Comparison of ENCODE assay signal across 19 cellular contexts in genomic region chr20:62895539-62895938, GRCh38. TPM values are rescaled to one million over a fixed set of nuclear protein-coding genes. Genes with fewer than 3 reads are reported as not detected.
A peak's percentile ranks its signal among the peaks of the same experiment; 100 is the strongest.
DNase-seq lines count a peak whose midpoint lies in the region; ATAC-seq, FAIRE-seq and TF ChIP-seq lines count a peak whose summit lies in the region.
"Had no signal": no experiment of that assay in that cellular context is flagged by ENCODE, and none has a peak within 500 bp of the region (broad histone marks: within the 10 kb centered on the region; RNA-seq: fewer than 3 reads in every experiment).

No MANE protein-coding gene starts in this region.

- peaks cover 8% of the 10 kb centered on the region for H4K20me1 ChIP-seq in HepG2 (ENCODE audit: insufficient read depth, low read length)

- H3K4me3 ChIP-seq in HepG2 (replicated peaks in 1 of 3; ENCODE audit: insufficient read depth in 1 of 3, low read depth in 2 of 3, low read length in 3 of 3) (no peak overlapping the region), foreskin fibroblast (ENCODE audit: low read depth in 1 of 2, low read length in 2 of 2) (no peak overlapping the region)
- H3K4me3 ChIP-seq: MG63, PC-9 had no signal

- no peak for FAIRE-seq in HepG2 (lab: Jason Lieb, UNC)

- no peak for ATAC-seq in left cardiac atrium
- no peak for ATAC-seq in Right ventricle myocardium superior (ENCODE audit: poor library complexity)
- ATAC-seq in HepG2: no peak
- ATAC-seq in HG03378 (IDR thresholded peaks at IDR 0.05; ENCODE audit: unreplicated experiment): no peak
- ATAC-seq: Right ventricle myocardium inferior had no signal

- no peaks in the 10 kb centered on the region for H3K27me3 Mint-ChIP-seq in type B pancreatic cell

- intact Hi-C loops in left cardiac atrium (cut with DNase I): no loop called here
- intact Hi-C loops in Right ventricle myocardium superior (cut with DNase I): no loop called here
- intact Hi-C loops in HepG2 (cut with micrococcal nuclease; ENCODE audit: unreplicated experiment): no loop called here

- H3K79me2 ChIP-seq in HepG2 (ENCODE audit: insufficient read depth, low read length): no peaks in the 10 kb centered on the region

- no peak for TF ChIP-seq RAD21 in HepG2 (CRISPR knock-in tag; IDR thresholded peaks at IDR 0.05)

- H3K36me3 Mint-ChIP-seq in type B pancreatic cell: peaks cover 7% of the 10 kb centered on the region

- H3K4me2 ChIP-seq in HepG2 (ENCODE audit: low read depth, low read length): no peak overlapping the region
- H3K4me2 ChIP-seq: PC-9, SK-N-SH had no signal

- H3K9me3 ChIP-seq in HepG2 (ENCODE audit: low read length): no peaks in the 10 kb centered on the region
- H3K9me3 ChIP-seq: MG63, SK-N-SH had no signal

- TF ChIP-seq EP300 in HepG2 (IDR thresholded peaks at IDR 0.05; ENCODE audit: low read depth in 2 of 2, low read length in 2 of 2) (no peak), HepG2 (CRISPR knock-in tag; IDR thresholded peaks at IDR 0.05; ENCODE audit: borderline replicate concordance) (no peak)

- in situ Hi-C loops in HepG2 (cut with HindIII; ENCODE audit: extremely low pct_ligation_motif_present, low pct_unique_long_range_greater_than_20kb): no loop called here

- H2AFZ ChIP-seq in HepG2 (ENCODE audit: low read length): no peak overlapping the region
- H2AFZ ChIP-seq: PC-9 had no signal

- 94% methylated on average over 9 of the region's 9 CpGs for WGBS in HepG2 (ENCODE audit: low lambda C conversion rate)

- no peaks in the 10 kb centered on the region for H3K9me3 Mint-ChIP-seq in type B pancreatic cell

- H3K9ac ChIP-seq in HepG2 (ENCODE audit: insufficient read depth, low read depth, low read length): no peak overlapping the region
- H3K9ac ChIP-seq: SK-N-SH had no signal

- peak overlapping the region; percentile 60 for H3K27ac Mint-ChIP-seq in type B pancreatic cell

- H3K4me3 Mint-ChIP-seq in type B pancreatic cell: no peak overlapping the region

- peaks cover 29% of the 10 kb centered on the region for H3K4me1 Mint-ChIP-seq in type B pancreatic cell (ENCODE audit: unreplicated experiment)

- H3K27me3 ChIP-seq in HepG2 (ENCODE audit: control insufficient read depth in 1 of 2, insufficient read depth in 2 of 2, low read length in 2 of 2): no peaks in the 10 kb centered on the region
- H3K27me3 ChIP-seq: MG63 had no signal

- peaks cover 35 to 56% of the 10 kb centered on the region in 2 experiments for H3K36me3 ChIP-seq in HepG2 (replicated peaks in 1 of 2; ENCODE audit: control insufficient read depth in 1 of 2, insufficient read depth in 2 of 2, low read length in 2 of 2)

- POLR2A ChIA-PET in RWPE1 (lab: Yijun Ruan, JAX; ENCODE audit: low non-redundant PET): no interaction called here
- POLR2A ChIA-PET in HepG2 (lab: Yijun Ruan, JAX): no interaction called here

- no TSS peak for BruUV-seq in HepG2 (replicated peaks; lab: Mats Ljungman, UMichigan)

- H3K4me1 ChIP-seq in HepG2 (ENCODE audit: insufficient read depth, low read length): peaks cover 22% of the 10 kb centered on the region

- TF ChIP-seq CTCF in RWPE1 (conservative IDR thresholded peaks at IDR 0.05; ENCODE audit: low read depth) (no peak), HepG2 (CRISPR knock-in tag; IDR thresholded peaks at IDR 0.05) (no peak), type B pancreatic cell (conservative IDR thresholded peaks at IDR 0.05) (no peak), foreskin fibroblast (IDR thresholded peaks at IDR 0.05; ENCODE audit: low read depth, low read length) (no peak)

- peak; percentile 5 for DNase-seq in left cardiac atrium
- DNase-seq in Right ventricle myocardium superior: no peak
- DNase-seq in RWPE1 (ENCODE audit: low spot score): no peak
- no peak for DNase-seq in HepG2 (ENCODE audit: low spot score)
- no peak for DNase-seq in type B pancreatic cell (ENCODE audit: extremely low spot score, unreplicated experiment)
- DNase-seq in foreskin fibroblast: no peak
- no peak for DNase-seq in GM03348 (ENCODE audit: low spot score)
- DNase-seq: Calu3, DMS53, Karpas-422, MG63, NCI-H1092, NCI-H146, NCI-H2081, PC-9, SK-N-SH had no signal

- 0 out of 4 replicates have a peak, but pooled peaks of 1 of the 2 experiments have one; percentile 21 for TF ChIP-seq POLR2A in HepG2 (IDR thresholded peaks at IDR 0.05; ENCODE audit: insufficient read depth in 1 of 2, low read depth in 2 of 2, low read length in 2 of 2)

- H3K27ac ChIP-seq in RWPE1: peak overlapping the region; percentile 5; the same call in 1 of the 2 replicates
- no peak overlapping the region for H3K27ac ChIP-seq in HepG2 (ENCODE audit: extremely low read length, insufficient read depth, low read length)
- H3K27ac ChIP-seq: PC-9 had no signal

- CTCF ChIA-PET in RWPE1 (lab: Yijun Ruan, JAX) (no interaction called here), HepG2 (lab: Yijun Ruan, JAX; ENCODE audit: low intra/inter-chr PET ratio, low total read pairs) (no interaction called here)

RNA-seq across cellular contexts. Expression of gene DIDO1, which starts 30.8 kb away (rescaled TPM):
- total RNA-seq in left cardiac atrium (10 to 100 TPM; 33.8 to 39.1 TPM), Right ventricle myocardium superior (32.3 TPM), HepG2 (2016; rRNA removed; fragmentation: Illumina TruSeq; extraction: Trizol) (75.1 and 77.0 TPM in 2 replicates), type B pancreatic cell (ENCODE audit: low replicate concordance) (49.7 and 58.1 TPM in 2 replicates)
- 14.5 and 17.3 TPM in 2 replicates for total RNA-seq in HepG2 (2016; cell fraction: cytosol; rRNA removed; fragmentation: Illumina TruSeq; extraction: Trizol; ENCODE audit: low read depth)
- 71.7 and 75.6 TPM in 2 replicates for total RNA-seq in HepG2 (2016; cell fraction: insoluble cytoplasmic fraction; rRNA removed; fragmentation: Illumina TruSeq; extraction: Trizol)
- 32.1 and 34.1 TPM in 2 replicates for total RNA-seq in HepG2 (2016; cell fraction: membrane; rRNA removed; fragmentation: Illumina TruSeq; extraction: Trizol)
- total RNA-seq in HepG2 (2016; cell fraction: nucleus; rRNA removed; fragmentation: Illumina TruSeq; extraction: Trizol): 86.6 and 98.5 TPM in 2 replicates
- polyA plus RNA-seq in HepG2 (2011; rRNA removed): 72.6 and 75.0 TPM in 2 replicates
- 53.2 and 57.1 TPM in 2 replicates for polyA plus RNA-seq in HepG2 (2011; cell fraction: cytosol; rRNA removed)
- polyA plus RNA-seq in HepG2 (2011; cell fraction: nucleus; rRNA removed): 292 and 297 TPM in 2 replicates
- polyA plus RNA-seq in HepG2 (2012): 67.9 and 74.0 TPM in 2 replicates
- polyA plus RNA-seq in HepG2 (2016; cell fraction: cytosol; fragmentation: Illumina TruSeq; extraction: Trizol; ENCODE audit: low read depth): 3.0 TPM in 2 replicates
- polyA plus RNA-seq in HepG2 (2016; cell fraction: insoluble cytoplasmic fraction; fragmentation: Illumina TruSeq; extraction: Trizol; ENCODE audit: low read depth): 61.5 and 65.9 TPM in 2 replicates
- 10.9 and 11.6 TPM in 2 replicates for polyA plus RNA-seq in HepG2 (2016; cell fraction: membrane; fragmentation: Illumina TruSeq; extraction: Trizol; ENCODE audit: low read depth)
- polyA plus RNA-seq in HepG2 (2016; cell fraction: nucleus; fragmentation: Illumina TruSeq; extraction: Trizol; ENCODE audit: insufficient read depth, low read depth): 130 and 135 TPM in 2 replicates
- polyA minus RNA-seq in HepG2 (2011; rRNA and poly(A)+ RNA removed; ENCODE audit: low replicate concordance): 33.0 and 89.8 TPM in 2 replicates
- polyA minus RNA-seq in HepG2 (2011; cell fraction: cytosol; rRNA and poly(A)+ RNA removed): 30.7 and 35.0 TPM in 2 replicates
- polyA minus RNA-seq in HepG2 (2011; cell fraction: nucleus; rRNA and poly(A)+ RNA removed): 139 and 144 TPM in 2 replicates

RNA-seq across cellular contexts. Expression of gene TCFL5, which starts 33.9 kb away (rescaled TPM):
- 1 to 10 TPM; 6.4 to 8.4 TPM for total RNA-seq in left cardiac atrium
- 6.1 TPM for total RNA-seq in Right ventricle myocardium superior
- total RNA-seq in HepG2 (2016; rRNA removed; fragmentation: Illumina TruSeq; extraction: Trizol): 20.0 and 21.1 TPM in 2 replicates
- 13.3 and 17.7 TPM in 2 replicates for total RNA-seq in HepG2 (2016; cell fraction: cytosol; rRNA removed; fragmentation: Illumina TruSeq; extraction: Trizol; ENCODE audit: low read depth)
- total RNA-seq in HepG2 (2016; cell fraction: insoluble cytoplasmic fraction; rRNA removed; fragmentation: Illumina TruSeq; extraction: Trizol): 20.4 and 21.0 TPM in 2 replicates
- total RNA-seq in HepG2 (2016; cell fraction: membrane; rRNA removed; fragmentation: Illumina TruSeq; extraction: Trizol): 28.7 and 36.7 TPM in 2 replicates
- total RNA-seq in HepG2 (2016; cell fraction: nucleus; rRNA removed; fragmentation: Illumina TruSeq; extraction: Trizol): 11.4 and 12.6 TPM in 2 replicates
- polyA plus RNA-seq in HepG2 (2011; rRNA removed): 14.2 and 14.8 TPM in 2 replicates
- polyA plus RNA-seq in HepG2 (2011; cell fraction: cytosol; rRNA removed): 9.0 and 11.8 TPM in 2 replicates
- 6.4 and 8.0 TPM in 2 replicates for polyA plus RNA-seq in HepG2 (2011; cell fraction: nucleus; rRNA removed)
- polyA plus RNA-seq in HepG2 (2012): 12.4 and 13.3 TPM in 2 replicates
- 13.1 and 14.7 TPM in 2 replicates for polyA plus RNA-seq in HepG2 (2016; cell fraction: cytosol; fragmentation: Illumina TruSeq; extraction: Trizol; ENCODE audit: low read depth)
- 19.5 and 20.9 TPM in 2 replicates for polyA plus RNA-seq in HepG2 (2016; cell fraction: insoluble cytoplasmic fraction; fragmentation: Illumina TruSeq; extraction: Trizol; ENCODE audit: low read depth)
- polyA plus RNA-seq in HepG2 (2016; cell fraction: membrane; fragmentation: Illumina TruSeq; extraction: Trizol; ENCODE audit: low read depth): 25.6 and 29.7 TPM in 2 replicates
- polyA plus RNA-seq in HepG2 (2016; cell fraction: nucleus; fragmentation: Illumina TruSeq; extraction: Trizol; ENCODE audit: insufficient read depth, low read depth): 21.4 and 23.1 TPM in 2 replicates
- 4.7 and 6.4 TPM in 2 replicates for polyA minus RNA-seq in HepG2 (2011; rRNA and poly(A)+ RNA removed; ENCODE audit: low replicate concordance)
- 9.9 and 10.2 TPM in 2 replicates for polyA minus RNA-seq in HepG2 (2011; cell fraction: cytosol; rRNA and poly(A)+ RNA removed)
- polyA minus RNA-seq in HepG2 (2011; cell fraction: nucleus; rRNA and poly(A)+ RNA removed): 5.2 and 6.1 TPM in 2 replicates
- 6.1 and 11.8 TPM in 2 replicates for total RNA-seq in type B pancreatic cell (ENCODE audit: low replicate concordance)

RNA-seq across cellular contexts. Expression of gene GID8, which starts 42.4 kb away (rescaled TPM):
- total RNA-seq in left cardiac atrium (10 to 100 TPM; 16.8 to 20.2 TPM), Right ventricle myocardium superior (15.5 TPM), HepG2 (2016; rRNA removed; fragmentation: Illumina TruSeq; extraction: Trizol) (59.8 and 74.4 TPM in 2 replicates), type B pancreatic cell (ENCODE audit: low replicate concordance) (55.8 and 68.7 TPM in 2 replicates)
- 17.8 and 18.7 TPM in 2 replicates for total RNA-seq in HepG2 (2016; cell fraction: cytosol; rRNA removed; fragmentation: Illumina TruSeq; extraction: Trizol; ENCODE audit: low read depth)
- 60.3 and 68.0 TPM in 2 replicates for total RNA-seq in HepG2 (2016; cell fraction: insoluble cytoplasmic fraction; rRNA removed; fragmentation: Illumina TruSeq; extraction: Trizol)
- 45.9 and 46.6 TPM in 2 replicates for total RNA-seq in HepG2 (2016; cell fraction: membrane; rRNA removed; fragmentation: Illumina TruSeq; extraction: Trizol)
- 35.6 and 42.8 TPM in 2 replicates for total RNA-seq in HepG2 (2016; cell fraction: nucleus; rRNA removed; fragmentation: Illumina TruSeq; extraction: Trizol)
- polyA plus RNA-seq in HepG2 (2011; rRNA removed): 39.0 and 39.6 TPM in 2 replicates
- 39.6 and 40.7 TPM in 2 replicates for polyA plus RNA-seq in HepG2 (2011; cell fraction: cytosol; rRNA removed)
- 23.9 and 26.9 TPM in 2 replicates for polyA plus RNA-seq in HepG2 (2011; cell fraction: nucleus; rRNA removed)
- 36.8 and 46.0 TPM in 2 replicates for polyA plus RNA-seq in HepG2 (2012)
- polyA plus RNA-seq in HepG2 (2016; cell fraction: cytosol; fragmentation: Illumina TruSeq; extraction: Trizol; ENCODE audit: low read depth): 14.5 and 16.6 TPM in 2 replicates
- 66.0 and 70.4 TPM in 2 replicates for polyA plus RNA-seq in HepG2 (2016; cell fraction: insoluble cytoplasmic fraction; fragmentation: Illumina TruSeq; extraction: Trizol; ENCODE audit: low read depth)
- polyA plus RNA-seq in HepG2 (2016; cell fraction: membrane; fragmentation: Illumina TruSeq; extraction: Trizol; ENCODE audit: low read depth): 31.6 and 32.0 TPM in 2 replicates
- 58.8 and 62.9 TPM in 2 replicates for polyA plus RNA-seq in HepG2 (2016; cell fraction: nucleus; fragmentation: Illumina TruSeq; extraction: Trizol; ENCODE audit: insufficient read depth, low read depth)
- polyA minus RNA-seq in HepG2 (2011; rRNA and poly(A)+ RNA removed; ENCODE audit: low replicate concordance): 30.6 and 61.9 TPM in 2 replicates
- polyA minus RNA-seq in HepG2 (2011; cell fraction: cytosol; rRNA and poly(A)+ RNA removed): 28.5 and 31.3 TPM in 2 replicates
- 27.2 and 34.4 TPM in 2 replicates for polyA minus RNA-seq in HepG2 (2011; cell fraction: nucleus; rRNA and poly(A)+ RNA removed)

RNA-seq across cellular contexts. Expression of gene SLC17A9, which starts 57.0 kb away (rescaled TPM):
- total RNA-seq in left cardiac atrium (1 to 10 TPM; 2.1 to 5.7 TPM), Right ventricle myocardium superior (0.73 TPM), HepG2 (2016; rRNA removed; fragmentation: Illumina TruSeq; extraction: Trizol) (33.6 and 110 TPM in 2 replicates), type B pancreatic cell (ENCODE audit: low replicate concordance) (3.9 and 5.6 TPM in 2 replicates)
- total RNA-seq in HepG2 (2016; cell fraction: cytosol; rRNA removed; fragmentation: Illumina TruSeq; extraction: Trizol; ENCODE audit: low read depth): 27.1 and 27.6 TPM in 2 replicates
- 25.3 and 116 TPM in 2 replicates for total RNA-seq in HepG2 (2016; cell fraction: insoluble cytoplasmic fraction; rRNA removed; fragmentation: Illumina TruSeq; extraction: Trizol)
- total RNA-seq in HepG2 (2016; cell fraction: membrane; rRNA removed; fragmentation: Illumina TruSeq; extraction: Trizol): 36.6 and 38.0 TPM in 2 replicates
- 145 and 168 TPM in 2 replicates for total RNA-seq in HepG2 (2016; cell fraction: nucleus; rRNA removed; fragmentation: Illumina TruSeq; extraction: Trizol)
- 191 and 280 TPM in 2 replicates for polyA plus RNA-seq in HepG2 (2011; rRNA removed)
- polyA plus RNA-seq in HepG2 (2011; cell fraction: cytosol; rRNA removed): 57.2 and 94.5 TPM in 2 replicates
- polyA plus RNA-seq in HepG2 (2011; cell fraction: nucleus; rRNA removed): 3,698 and 4,960 TPM in 2 replicates
- polyA plus RNA-seq in HepG2 (2012): 173 and 220 TPM in 2 replicates
- 16.5 and 18.1 TPM in 2 replicates for polyA plus RNA-seq in HepG2 (2016; cell fraction: cytosol; fragmentation: Illumina TruSeq; extraction: Trizol; ENCODE audit: low read depth)
- polyA plus RNA-seq in HepG2 (2016; cell fraction: insoluble cytoplasmic fraction; fragmentation: Illumina TruSeq; extraction: Trizol; ENCODE audit: low read depth): 36.5 and 42.6 TPM in 2 replicates
- polyA plus RNA-seq in HepG2 (2016; cell fraction: membrane; fragmentation: Illumina TruSeq; extraction: Trizol; ENCODE audit: low read depth): 30.7 and 32.6 TPM in 2 replicates
- 553 and 603 TPM in 2 replicates for polyA plus RNA-seq in HepG2 (2016; cell fraction: nucleus; fragmentation: Illumina TruSeq; extraction: Trizol; ENCODE audit: insufficient read depth, low read depth)
- 0.07 and 195 TPM in 2 replicates for polyA minus RNA-seq in HepG2 (2011; rRNA and poly(A)+ RNA removed; ENCODE audit: low replicate concordance)
- polyA minus RNA-seq in HepG2 (2011; cell fraction: cytosol; rRNA and poly(A)+ RNA removed): 33.4 and 43.3 TPM in 2 replicates
- polyA minus RNA-seq in HepG2 (2011; cell fraction: nucleus; rRNA and poly(A)+ RNA removed): 176 and 196 TPM in 2 replicates
- total RNA-seq: H4 had no signal
- polyA plus RNA-seq: SK-N-SH had no signal
